ENCODE assay signal across 10 cellular contexts in the genomic region with DNA sequence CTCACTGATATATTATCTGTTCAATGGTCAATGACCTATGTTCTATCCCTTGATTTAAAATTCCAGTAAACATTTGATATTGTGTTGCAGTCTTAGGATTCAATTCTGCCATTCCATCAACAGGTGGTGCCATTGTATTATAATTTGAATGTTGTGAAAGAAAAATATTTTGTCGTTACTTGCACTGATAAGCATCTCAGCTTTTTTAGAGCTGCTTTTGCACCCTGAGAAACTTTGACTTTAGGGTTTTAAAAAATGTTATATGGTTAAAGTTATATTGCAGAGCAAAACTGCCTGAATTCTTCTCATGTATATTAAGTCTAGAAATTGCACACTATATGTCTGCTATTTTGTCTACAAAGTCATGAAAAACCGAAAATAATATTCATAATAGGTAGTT. TPM values are rescaled to one million over a fixed set of nuclear protein-coding genes. Genes with fewer than 3 reads are reported as not detected.
A peak's percentile ranks its signal among the peaks of the same experiment; 100 is the strongest.
DNase-seq lines count a peak whose midpoint lies in the region; ATAC-seq, FAIRE-seq and TF ChIP-seq lines count a peak whose summit lies in the region.
"Had no signal": no experiment of that assay in that cellular context is flagged by ENCODE, and none has a peak within 500 bp of the region (broad histone marks: within the 10 kb centered on the region; RNA-seq: fewer than 3 reads in every experiment).

No MANE protein-coding gene starts in this region.

- H2AFZ ChIP-seq in DND-41 (ENCODE audit: low read depth, low read length), result no peak overlapping the region

- no peak for TF ChIP-seq POLR2A in lower leg skin (IDR thresholded peaks at IDR 0.05)

- H4K20me1 ChIP-seq in DND-41 (ENCODE audit: insufficient read depth, low read length), result no peaks in the 10 kb centered on the region

- H3K9ac ChIP-seq in DND-41 (ENCODE audit: low read depth, low read length), result no peak overlapping the region

- peak; percentile 87 for TF ChIP-seq CTCF in DND-41 (IDR thresholded peaks at IDR 0.05; ENCODE audit: borderline replicate concordance, extremely low read depth, low read length, poor library complexity, severe bottlenecking)
- no peak for TF ChIP-seq CTCF in lower leg skin (IDR thresholded peaks at IDR 0.05)

- ATAC-seq in DND-41 (ENCODE audit: insufficient read depth, low read depth) (peak; percentile 56; the same call in 2 of the 3 replicates), T-helper 17 cell (peak; percentile 48)
- no peak for ATAC-seq in stimulated activated naive CD8-positive, alpha-beta T cell treated with anti-CD3 and anti-CD28 coated beads, Interleukin-15, amount 100 ng/mL, for 72 hours

- no peak overlapping the region for H3K4me2 ChIP-seq in DND-41 (ENCODE audit: insufficient read depth, low read length)

- peaks cover 3% of the 10 kb centered on the region for H3K27me3 ChIP-seq in DND-41 (ENCODE audit: insufficient read depth, low read length, poor library complexity)

- no peak overlapping the region for H3K4me3 Mint-ChIP-seq in T-helper 17 cell
- H3K4me3 Mint-ChIP-seq in stimulated activated naive CD8-positive, alpha-beta T cell treated with anti-CD3 and anti-CD28 coated beads, Interleukin-15, amount 100 ng/mL, for 72 hours, result no peak overlapping the region
- H3K4me3 Mint-ChIP-seq: naive B cell had no signal

- H3K4me3 ChIP-seq in DND-41 (ENCODE audit: low read depth in 1 of 2, low read length in 2 of 2) (no peak overlapping the region), lower leg skin (ENCODE audit: low read depth, poor library complexity, severe bottlenecking) (no peak overlapping the region)
- H3K4me3 ChIP-seq: SK-N-MC had no signal

- peaks cover 8% of the 10 kb centered on the region for H3K36me3 Mint-ChIP-seq in T-helper 17 cell (ENCODE audit: low read depth)
- H3K36me3 Mint-ChIP-seq: naive B cell had no signal

- H3K27me3 Mint-ChIP-seq in T-helper 17 cell, result peaks cover 80% of the 10 kb centered on the region
- H3K27me3 Mint-ChIP-seq in stimulated activated naive CD8-positive, alpha-beta T cell treated with anti-CD3 and anti-CD28 coated beads, Interleukin-15, amount 100 ng/mL, for 72 hours, result peaks cover 53% of the 10 kb centered on the region

- no peak for TF ChIP-seq EP300 in Ishikawa (IDR thresholded peaks at IDR 0.05; ENCODE audit: borderline replicate concordance)

- no peaks in the 10 kb centered on the region for H3K4me1 Mint-ChIP-seq in T-helper 17 cell
- H3K4me1 Mint-ChIP-seq in stimulated activated naive CD8-positive, alpha-beta T cell treated with anti-CD3 and anti-CD28 coated beads, Interleukin-15, amount 100 ng/mL, for 72 hours, result no peaks in the 10 kb centered on the region
- H3K4me1 Mint-ChIP-seq: naive B cell had no signal

- WGBS in lower leg skin, 2 donors, result 35 to 37% methylated on average over 2 of the region's 2 CpGs

- H3K4me1 ChIP-seq in DND-41 (ENCODE audit: insufficient read depth, low read length), result peaks cover 4% of the 10 kb centered on the region; the same call in 1 of the 2 replicates

- no peak overlapping the region for H3K27ac Mint-ChIP-seq in T-helper 17 cell
- H3K27ac Mint-ChIP-seq in stimulated activated naive CD8-positive, alpha-beta T cell treated with anti-CD3 and anti-CD28 coated beads, Interleukin-15, amount 100 ng/mL, for 72 hours, result no peak overlapping the region
- H3K27ac Mint-ChIP-seq: naive B cell had no signal

- peak; percentile 62 for TF ChIP-seq RAD21 in Ishikawa (IDR thresholded peaks at IDR 0.05; ENCODE audit: low read depth)

- FAIRE-seq in urothelium cell line (lab: Jason Lieb, UNC), result no peak

- DNase-seq in DND-41, result no peak
- DNase-seq in T-helper 17 cell, result no peak
- peak; percentile 17 for DNase-seq in hepatic stellate cell (ENCODE audit: low spot score)
- peak; percentile 51 for DNase-seq in urothelium cell line (ENCODE audit: low spot score)
- DNase-seq in stimulated activated CD4-positive, alpha-beta T cell treated with anti-CD3 and anti-CD28 coated beads, Interleukin-4, amount 100 ng/mL, for 24 hours, result no peak
- no peak for DNase-seq in lower leg skin (ENCODE audit: low spot score in 2 of 2)
- DNase-seq in stimulated activated naive CD8-positive, alpha-beta T cell treated with anti-CD3 and anti-CD28 coated beads, Interleukin-15, amount 100 ng/mL, for 72 hours, result no peak
- DNase-seq: naive B cell had no signal

- no peaks in the 10 kb centered on the region for H3K9me3 Mint-ChIP-seq in stimulated activated naive CD8-positive, alpha-beta T cell treated with anti-CD3 and anti-CD28 coated beads, Interleukin-15, amount 100 ng/mL, for 72 hours

- H3K36me3 ChIP-seq in DND-41 (ENCODE audit: insufficient read depth, low read length), result no peaks in the 10 kb centered on the region

- no peak overlapping the region for H3K27ac ChIP-seq in DND-41 (ENCODE audit: low read length)
- H3K27ac ChIP-seq: SK-N-MC had no signal

- intact Hi-C loops in lower leg skin (cut with DNase I; ENCODE audit: low total_unique reads), result no loop called here

- H3K79me2 ChIP-seq in DND-41 (ENCODE audit: insufficient read depth, low read length), result no peaks in the 10 kb centered on the region

- H3K9me3 ChIP-seq in DND-41 (ENCODE audit: insufficient read depth, low read length, severe bottlenecking), result no peaks in the 10 kb centered on the region
- no peaks in the 10 kb centered on the region for H3K9me3 ChIP-seq in T-helper 17 cell (ENCODE audit: control insufficient read depth, low read length, poor library complexity, severe bottlenecking)

TF ChIP-seq in Ishikawa, 13 proteins besides CTCF, POLR2A, EP300 and RAD21:
- TF ChIP-seq EGR1 (IDR thresholded peaks at IDR 0.05), result no peak
- TF ChIP-seq, protein P1, sequence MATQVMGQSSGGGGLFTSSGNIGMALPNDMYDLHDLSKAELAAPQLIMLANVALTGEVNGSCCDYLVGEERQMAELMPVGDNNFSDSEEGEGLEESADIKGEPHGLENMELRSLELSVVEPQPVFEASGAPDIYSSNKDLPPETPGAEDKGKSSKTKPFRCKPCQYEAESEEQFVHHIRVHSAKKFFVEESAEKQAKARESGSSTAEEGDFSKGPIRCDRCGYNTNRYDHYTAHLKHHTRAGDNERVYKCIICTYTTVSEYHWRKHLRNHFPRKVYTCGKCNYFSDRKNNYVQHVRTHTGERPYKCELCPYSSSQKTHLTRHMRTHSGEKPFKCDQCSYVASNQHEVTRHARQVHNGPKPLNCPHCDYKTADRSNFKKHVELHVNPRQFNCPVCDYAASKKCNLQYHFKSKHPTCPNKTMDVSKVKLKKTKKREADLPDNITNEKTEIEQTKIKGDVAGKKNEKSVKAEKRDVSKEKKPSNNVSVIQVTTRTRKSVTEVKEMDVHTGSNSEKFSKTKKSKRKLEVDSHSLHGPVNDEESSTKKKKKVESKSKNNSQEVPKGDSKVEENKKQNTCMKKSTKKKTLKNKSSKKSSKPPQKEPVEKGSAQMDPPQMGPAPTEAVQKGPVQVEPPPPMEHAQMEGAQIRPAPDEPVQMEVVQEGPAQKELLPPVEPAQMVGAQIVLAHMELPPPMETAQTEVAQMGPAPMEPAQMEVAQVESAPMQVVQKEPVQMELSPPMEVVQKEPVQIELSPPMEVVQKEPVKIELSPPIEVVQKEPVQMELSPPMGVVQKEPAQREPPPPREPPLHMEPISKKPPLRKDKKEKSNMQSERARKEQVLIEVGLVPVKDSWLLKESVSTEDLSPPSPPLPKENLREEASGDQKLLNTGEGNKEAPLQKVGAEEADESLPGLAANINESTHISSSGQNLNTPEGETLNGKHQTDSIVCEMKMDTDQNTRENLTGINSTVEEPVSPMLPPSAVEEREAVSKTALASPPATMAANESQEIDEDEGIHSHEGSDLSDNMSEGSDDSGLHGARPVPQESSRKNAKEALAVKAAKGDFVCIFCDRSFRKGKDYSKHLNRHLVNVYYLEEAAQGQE (IDR thresholded peaks at IDR 0.05; ENCODE audit: low read depth), result no peak

RNA-seq across cellular contexts. Expression of a gene that starts 18.8 kb away (rescaled TPM):
- total RNA-seq in T-helper 17 cell (10 to 100 TPM; 22.2 to 34.1 TPM), lower leg skin (10 to 100 TPM; 14.6 to 23.5 (median 21.3) TPM)

Comparison
In these comparisons a context has a peak if more than half of its experiments do, and no peak if none do; other contexts are left out.
1. DNase-seq: peak in hepatic stellate cell (single experiment) and urothelium cell line (single experiment); none in DND-41 (single experiment), T-helper 17 cell (0 of 3), stimulated activated CD4-positive, alpha-beta T cell treated with anti-CD3 and anti-CD28 coated beads, Interleukin-4, amount 100 ng/mL, for 24 hours (single experiment), lower leg skin (0 of 2) and stimulated activated naive CD8-positive, alpha-beta T cell treated with anti-CD3 and anti-CD28 coated beads, Interleukin-15, amount 100 ng/mL, for 72 hours (0 of 2).